In genomic region chr19:49866933-49867782, GRCh38 we compare ENCODE assay signal across 8 cellular contexts. TPM values are rescaled to one million over a fixed set of nuclear protein-coding genes. Genes with fewer than 3 reads are reported as not detected.
DNase-seq lines count a peak whose midpoint lies in the region; ATAC-seq and TF ChIP-seq lines count a peak whose summit lies in the region.

TSS of gene PNKP (minus strand) at chr19:49867576. CDS start at chr19:49867204, 372 bp downstream.

- peak within 1 kb of the TSS; percentile 91 for H3K9ac ChIP-seq in adipocyte (ENCODE audit: low read length)

- H3K36me3 Mint-ChIP-seq in T-cell = peaks cover 15% of the 10 kb centered on the region
- H3K36me3 Mint-ChIP-seq in type B pancreatic cell = peaks cover 10% of the 10 kb centered on the region

- CTCF ChIA-PET in GM10248 (lab: Yijun Ruan, JAX) (interaction anchor here (1.0 kb wide), 1 partner anchor 9 kb away, joined by 4 read pairs; no protein-coding TSS in a partner anchor), T-cell (lab: Charles Lee) (interaction anchor here in 1 of 2 donors (0.6 to 1.0 kb wide), 3 partner anchors 9 to 288 kb away, joined by 3 to 5 read pairs (median 3); partner anchors contain the start of gene FUZ)

- H3K27me3 Mint-ChIP-seq in T-cell (no peaks in the 10 kb centered on the region), type B pancreatic cell (no peaks in the 10 kb centered on the region)

- TF ChIP-seq CTCF in GM10248 (IDR thresholded peaks at IDR 0.05; ENCODE audit: control extremely low read depth, extremely low read depth, low read depth, missing control alignments) = no peak
- TF ChIP-seq CTCF in type B pancreatic cell (conservative IDR thresholded peaks at IDR 0.05) = no peak

- H3K4me1 Mint-ChIP-seq in T-cell (peaks cover 39 to 59% (median 58%) of the 10 kb centered on the region in 3 donors), type B pancreatic cell (ENCODE audit: unreplicated experiment) (peaks cover 22% of the 10 kb centered on the region)

- peak within 1 kb of the TSS; percentile 96 for H3K4me3 ChIP-seq in adipocyte (ENCODE audit: low read length)

- H3K9me3 Mint-ChIP-seq in T-cell (no peaks in the 10 kb centered on the region), type B pancreatic cell (no peaks in the 10 kb centered on the region)

- no peaks in the 10 kb centered on the region for H3K9me3 ChIP-seq in adipocyte (ENCODE audit: control insufficient read depth, low read length)

- peaks cover 28% of the 10 kb centered on the region for H3K36me3 ChIP-seq in adipocyte (ENCODE audit: control insufficient read depth, insufficient read depth, low read length, severe bottlenecking)

- peak; percentile 54 for ATAC-seq in HG02759 (IDR thresholded peaks at IDR 0.05; ENCODE audit: unreplicated experiment)
- ATAC-seq in T-cell (replicated peaks in 1 of 4) = peak; percentile 55 to 64 (median 60)

- intact Hi-C loops in cardiac septum (cut with DNase I) = loop anchor here (1.0 to 5.0 kb wide), 2 partner anchors 10 to 55 kb away; partner anchors contain the start of genes AKT1S1, FUZ and TBC1D17
- intact Hi-C loops in posterior cingulate gyrus (cut with DNase I) = no loop called here

- no peaks in the 10 kb centered on the region for H3K27me3 ChIP-seq in adipocyte (replicated peaks; ENCODE audit: control insufficient read depth, insufficient read depth, low read length)

- no peak within 1 kb of the TSS for H3K27ac Mint-ChIP-seq in T-cell
- H3K27ac Mint-ChIP-seq in type B pancreatic cell = no peak within 1 kb of the TSS

- peak; percentile 95 for DNase-seq in GM10248 (ENCODE audit: extremely low spot score)
- DNase-seq in NCI-H146 treated with DMSO at 0.1 percent for 48 hours (lab: John Stamatoyannopoulos, UW; ENCODE audit: unreplicated experiment) = peak; percentile 92
- DNase-seq in T-cell = peak; percentile 71 to 89 (median 82)
- DNase-seq in adipocyte (ENCODE audit: low read depth) = peak; percentile 94
- peak; percentile 96 for DNase-seq in cardiac septum (ENCODE audit: low spot score)
- DNase-seq in posterior cingulate gyrus = peak; percentile 81 to 98 (median 92)
- DNase-seq in type B pancreatic cell (ENCODE audit: extremely low spot score, unreplicated experiment) = peak; percentile 93

- H3K4me3 Mint-ChIP-seq in T-cell (no peak within 1 kb of the TSS), type B pancreatic cell (no peak within 1 kb of the TSS)

- peaks cover 43% of the 10 kb centered on the region for H3K4me1 ChIP-seq in adipocyte (ENCODE audit: control insufficient read depth, insufficient read depth, low read length)

- POLR2A ChIA-PET in GM10248 (lab: Yijun Ruan, JAX) (interaction anchor here (1.0 kb wide), 1 partner anchor 63 kb away, joined by 3 read pairs; no protein-coding TSS in a partner anchor), T-cell (lab: Charles Lee) (interaction anchor here in 1 of 2 donors (0.6 to 1.6 kb wide), 6 partner anchors 10 to 1503 kb away, joined by 3 to 6 read pairs (median 4); partner anchors contain the start of genes AKT1S1, MED25, SYNGR4 and TBC1D17)

RNA-seq across cellular contexts. Expression of gene PNKP, which starts in this region (rescaled TPM):
- total RNA-seq in T-cell (100 to 1,000 TPM; 129 to 209 (median 193) TPM), cardiac septum (49.5 TPM), type B pancreatic cell (ENCODE audit: low replicate concordance) (72.3 and 125 TPM in 2 replicates)

Comparison
In these comparisons a context has a peak if more than half of its experiments do, and no peak if none do; other contexts are left out.
1. Peak in every context shown above with its lines: DNase-seq, ATAC-seq and H3K4me3 ChIP-seq.